Comparison of ENCODE assay signal across 29 cellular contexts in the genomic region with DNA sequence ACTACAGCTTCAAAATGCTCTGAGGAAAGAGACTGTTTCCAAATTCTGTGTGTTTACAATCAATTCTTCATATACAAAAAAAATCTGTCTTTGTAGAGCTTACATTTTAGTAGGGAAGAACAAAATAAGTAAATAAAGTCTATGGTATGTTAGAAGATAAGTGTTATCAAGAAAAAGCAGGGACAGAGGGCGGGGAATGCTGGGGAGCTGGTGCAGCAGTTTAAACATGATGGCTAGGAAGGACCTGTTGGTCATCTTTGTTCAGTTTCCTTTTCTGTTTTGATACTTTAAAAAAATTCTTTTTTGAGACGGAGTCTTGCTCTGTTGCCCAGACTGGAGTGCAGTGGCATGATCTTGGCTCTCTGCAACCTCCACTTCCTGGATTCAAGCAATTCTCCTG. TPM values are rescaled to one million over a fixed set of nuclear protein-coding genes. Genes with fewer than 3 reads are reported as not detected.
"Had no signal": no experiment of that assay in that cellular context is flagged by ENCODE, and none has a peak within 500 bp of the region (broad histone marks: within the 10 kb centered on the region; RNA-seq: fewer than 3 reads in every experiment).

No MANE protein-coding gene starts in this region.

- H3K27me3 Mint-ChIP-seq: activated CD4-positive, alpha-beta memory T cell treated with anti-CD3 and anti-CD28 coated beads for 36 hours; activated CD4-positive, alpha-beta T cell treated with anti-CD3 and anti-CD28 coated beads for 36 hours; activated CD4-positive, alpha-beta T cell treated with anti-CD3 and anti-CD28 coated beads, Interleukin-2, amount 10 ng/mL, durations not matched to agents 24 days and 14 days; activated CD8-positive, alpha-beta memory T cell treated with anti-CD3 and anti-CD28 coated beads, Interleukin-2, amount 10 ng/mL, durations not matched to agents 7 days and 5 days; activated naive CD4-positive, alpha-beta T cell treated with anti-CD3 and anti-CD28 coated beads, Interleukin-2, amount 50 U/mL, for 24 hours; activated naive CD8-positive, alpha-beta T cell treated with anti-CD3 and anti-CD28 coated beads for 36 hours; activated naive CD8-positive, alpha-beta T cell treated with anti-CD3 and anti-CD28 coated beads, Interleukin-2, amount 50 U/mL, for 24 hours; activated T-helper 17 cell treated with anti-CD3 and anti-CD28 coated beads, Interleukin-2, amount 50 U/mL, for 72 hours; dendritic cell treated with granulocyte-macrophage colony-stimulating factor and Interleukin-4, amounts not matched to agents 40 ng/mL and 50 ng/mL, for 4 days had no signal

- H3K9me3 Mint-ChIP-seq: activated CD4-positive, alpha-beta memory T cell treated with anti-CD3 and anti-CD28 coated beads for 36 hours; activated CD4-positive, alpha-beta T cell treated with anti-CD3 and anti-CD28 coated beads, Interleukin-2, amount 10 ng/mL, durations not matched to agents 24 days and 14 days; activated naive CD4-positive, alpha-beta T cell treated with anti-CD3 and anti-CD28 coated beads for 36 hours; activated naive CD4-positive, alpha-beta T cell treated with anti-CD3 and anti-CD28 coated beads, Interleukin-2, amount 50 U/mL, for 24 hours; activated naive CD8-positive, alpha-beta T cell treated with anti-CD3 and anti-CD28 coated beads for 36 hours; activated naive CD8-positive, alpha-beta T cell treated with anti-CD3 and anti-CD28 coated beads, Interleukin-2, amount 50 U/mL, for 24 hours; activated T-helper 17 cell treated with anti-CD3 and anti-CD28 coated beads, Interleukin-2, amount 50 U/mL, for 72 hours; dendritic cell treated with granulocyte-macrophage colony-stimulating factor and Interleukin-4, amounts not matched to agents 40 ng/mL and 50 ng/mL, for 4 days; endodermal cell had no signal

- DNase-seq: activated CD4-positive, alpha-beta memory T cell treated with anti-CD3 and anti-CD28 coated beads for 36 hours; activated CD4-positive, alpha-beta T cell treated with anti-CD3 and anti-CD28 coated beads for 36 hours; activated CD4-positive, alpha-beta T cell treated with anti-CD3 and anti-CD28 coated beads, Interleukin-2, amount 10 ng/mL, durations not matched to agents 24 days and 14 days; activated CD4-positive, CD25-positive, alpha-beta regulatory T cell; activated CD4-positive, CD25-positive, alpha-beta regulatory T cell treated with anti-CD3 and anti-CD28 coated beads, Interleukin-2, amount 50 U/mL, for 72 hours; activated CD8-positive, alpha-beta memory T cell treated with anti-CD3 and anti-CD28 coated beads, Interleukin-2, amount 10 ng/mL, durations not matched to agents 7 days and 5 days; activated CD8-positive, alpha-beta memory T cell treated with anti-CD3 and anti-CD28 coated beads, Interleukin-2, amount 50 U/mL, for 4 hours; activated CD8-positive, alpha-beta T cell treated with anti-CD3 and anti-CD28 coated beads, Interleukin-2, amount 10 ng/mL, durations not matched to agents 7 days and 5 days; activated naive CD4-positive, alpha-beta T cell treated with anti-CD3 and anti-CD28 coated beads for 36 hours; activated naive CD8-positive, alpha-beta T cell treated with anti-CD3 and anti-CD28 coated beads for 36 hours; activated naive CD8-positive, alpha-beta T cell treated with anti-CD3 and anti-CD28 coated beads, Interleukin-2, amount 50 U/mL, for 24 hours; activated T-cell treated with anti-CD3 and anti-CD28 coated beads, Interleukin-2, amount 50 U/mL, for 1 hour; amygdala; aorta; body of pancreas; caudate nucleus; colonic mucosa; dorsolateral prefrontal cortex; effector memory CD4-positive, alpha-beta T cell; endodermal cell; foreskin keratinocyte; gastrocnemius medialis; glutamatergic neuron; heart left ventricle; T-helper 2 cell had no signal

- H3K4me3 Mint-ChIP-seq: activated CD4-positive, alpha-beta memory T cell treated with anti-CD3 and anti-CD28 coated beads for 36 hours; activated CD4-positive, alpha-beta T cell treated with anti-CD3 and anti-CD28 coated beads for 36 hours; activated CD4-positive, alpha-beta T cell treated with anti-CD3 and anti-CD28 coated beads, Interleukin-2, amount 10 ng/mL, durations not matched to agents 24 days and 14 days; activated CD8-positive, alpha-beta memory T cell treated with anti-CD3 and anti-CD28 coated beads, Interleukin-2, amount 10 ng/mL, durations not matched to agents 7 days and 5 days; activated CD8-positive, alpha-beta T cell treated with anti-CD3 and anti-CD28 coated beads, Interleukin-2, amount 10 ng/mL, durations not matched to agents 7 days and 5 days; activated naive CD4-positive, alpha-beta T cell treated with anti-CD3 and anti-CD28 coated beads for 36 hours; activated naive CD4-positive, alpha-beta T cell treated with anti-CD3 and anti-CD28 coated beads, Interleukin-2, amount 50 U/mL, for 24 hours; activated naive CD8-positive, alpha-beta T cell treated with anti-CD3 and anti-CD28 coated beads for 36 hours; activated naive CD8-positive, alpha-beta T cell treated with anti-CD3 and anti-CD28 coated beads, Interleukin-2, amount 50 U/mL, for 24 hours; activated T-helper 17 cell treated with anti-CD3 and anti-CD28 coated beads, Interleukin-2, amount 50 U/mL, for 72 hours; dendritic cell treated with granulocyte-macrophage colony-stimulating factor and Interleukin-4, amounts not matched to agents 40 ng/mL and 50 ng/mL, for 4 days; endodermal cell had no signal

- H3K27ac Mint-ChIP-seq: activated CD4-positive, alpha-beta memory T cell treated with anti-CD3 and anti-CD28 coated beads for 36 hours; activated CD4-positive, alpha-beta T cell treated with anti-CD3 and anti-CD28 coated beads for 36 hours; activated CD4-positive, alpha-beta T cell treated with anti-CD3 and anti-CD28 coated beads, Interleukin-2, amount 10 ng/mL, durations not matched to agents 24 days and 14 days; activated CD8-positive, alpha-beta memory T cell treated with anti-CD3 and anti-CD28 coated beads, Interleukin-2, amount 10 ng/mL, durations not matched to agents 7 days and 5 days; activated CD8-positive, alpha-beta T cell treated with anti-CD3 and anti-CD28 coated beads, Interleukin-2, amount 10 ng/mL, durations not matched to agents 7 days and 5 days; activated naive CD4-positive, alpha-beta T cell treated with anti-CD3 and anti-CD28 coated beads for 36 hours; activated naive CD4-positive, alpha-beta T cell treated with anti-CD3 and anti-CD28 coated beads, Interleukin-2, amount 50 U/mL, for 24 hours; activated naive CD8-positive, alpha-beta T cell treated with anti-CD3 and anti-CD28 coated beads for 36 hours; activated naive CD8-positive, alpha-beta T cell treated with anti-CD3 and anti-CD28 coated beads, Interleukin-2, amount 50 U/mL, for 24 hours; activated T-helper 17 cell treated with anti-CD3 and anti-CD28 coated beads, Interleukin-2, amount 50 U/mL, for 72 hours; dendritic cell treated with granulocyte-macrophage colony-stimulating factor and Interleukin-4, amounts not matched to agents 40 ng/mL and 50 ng/mL, for 4 days; endodermal cell had no signal

- H3K4me1 Mint-ChIP-seq: activated CD4-positive, alpha-beta T cell treated with anti-CD3 and anti-CD28 coated beads for 36 hours; activated CD4-positive, alpha-beta T cell treated with anti-CD3 and anti-CD28 coated beads, Interleukin-2, amount 10 ng/mL, durations not matched to agents 24 days and 14 days; activated CD8-positive, alpha-beta memory T cell treated with anti-CD3 and anti-CD28 coated beads, Interleukin-2, amount 10 ng/mL, durations not matched to agents 7 days and 5 days; activated naive CD4-positive, alpha-beta T cell treated with anti-CD3 and anti-CD28 coated beads, Interleukin-2, amount 50 U/mL, for 24 hours; activated naive CD8-positive, alpha-beta T cell treated with anti-CD3 and anti-CD28 coated beads for 36 hours; activated naive CD8-positive, alpha-beta T cell treated with anti-CD3 and anti-CD28 coated beads, Interleukin-2, amount 50 U/mL, for 24 hours; activated T-helper 17 cell treated with anti-CD3 and anti-CD28 coated beads, Interleukin-2, amount 50 U/mL, for 72 hours had no signal

- ATAC-seq: activated CD4-positive, alpha-beta T cell treated with anti-CD3 and anti-CD28 coated beads for 36 hours; activated CD8-positive, alpha-beta memory T cell treated with anti-CD3 and anti-CD28 coated beads, Interleukin-2, amount 10 ng/mL, durations not matched to agents 7 days and 5 days; activated CD8-positive, alpha-beta T cell treated with anti-CD3 and anti-CD28 coated beads, Interleukin-2, amount 10 ng/mL, durations not matched to agents 7 days and 5 days; activated naive CD8-positive, alpha-beta T cell treated with anti-CD3 and anti-CD28 coated beads, Interleukin-2, amount 50 U/mL, for 24 hours; activated T-helper 17 cell treated with anti-CD3 and anti-CD28 coated beads, Interleukin-2, amount 50 U/mL, for 72 hours; body of pancreas; foreskin keratinocyte; gastrocnemius medialis; heart left ventricle had no signal

RNA-seq across cellular contexts. Expression of gene TTC36, which starts 19.9 kb away (rescaled TPM):
- total RNA-seq: activated CD4-positive, alpha-beta memory T cell treated with anti-CD3 and anti-CD28 coated beads for 36 hours; activated naive CD4-positive, alpha-beta T cell treated with anti-CD3 and anti-CD28 coated beads for 36 hours; body of pancreas; epithelial cell of proximal tubule; foreskin keratinocyte had no signal
